Comparison of ENCODE assay signal across 26 cellular contexts in genomic region chr17:20991276-20992037, GRCh38.
"Had no signal": no experiment of that assay in that cellular context is flagged by ENCODE, and none has a peak within 500 bp of the region (broad histone marks: within the 10 kb centered on the region; RNA-seq: fewer than 3 reads in every experiment).

No MANE protein-coding gene starts in this region.

- H3K9me3 Mint-ChIP-seq: activated CD4-positive, alpha-beta T cell treated with anti-CD3 and anti-CD28 coated beads, Interleukin-2, amount 10 ng/mL, durations not matched to agents 24 days and 14 days; activated CD8-positive, alpha-beta T cell treated with anti-CD3 and anti-CD28 coated beads for 36 hours; activated naive CD4-positive, alpha-beta T cell treated with anti-CD3 and anti-CD28 coated beads, Interleukin-2, amount 50 U/mL, for 72 hours; stimulated activated memory B cell treated with anti-CD40 and anti-IgM and Interleukin-4, amounts not matched to agents 10 μg/mL and 1 μg/mL and 100 μg/mL, for 72 hours had no signal

- H3K36me3 ChIP-seq: ascending aorta, brain microvascular endothelial cell, neutrophil, pancreas, right atrium auricular region, thoracic aorta, upper lobe of left lung had no signal

- H3K36me3 Mint-ChIP-seq: activated CD8-positive, alpha-beta memory T cell treated with anti-CD3 and anti-CD28 coated beads, Interleukin-2, amount 10 ng/mL, durations not matched to agents 7 days and 5 days; activated naive CD4-positive, alpha-beta T cell treated with anti-CD3 and anti-CD28 coated beads, Interleukin-2, amount 50 U/mL, for 72 hours; stimulated activated memory B cell treated with anti-CD40 and anti-IgM and Interleukin-4, amounts not matched to agents 10 μg/mL and 1 μg/mL and 100 μg/mL, for 72 hours had no signal

- H3K27me3 ChIP-seq: ascending aorta, brain microvascular endothelial cell, neutrophil, pancreas, right atrium auricular region, upper lobe of left lung had no signal

- H3K27ac ChIP-seq: ascending aorta, brain microvascular endothelial cell, neutrophil, pancreas, psoas muscle, thoracic aorta, upper lobe of left lung had no signal

- H3K27ac Mint-ChIP-seq: activated CD4-positive, alpha-beta T cell treated with anti-CD3 and anti-CD28 coated beads, Interleukin-2, amount 10 ng/mL, durations not matched to agents 24 days and 14 days; activated CD8-positive, alpha-beta memory T cell treated with anti-CD3 and anti-CD28 coated beads, Interleukin-2, amount 10 ng/mL, durations not matched to agents 7 days and 5 days; activated CD8-positive, alpha-beta T cell treated with anti-CD3 and anti-CD28 coated beads for 36 hours; stimulated activated memory B cell treated with anti-CD40 and anti-IgM and Interleukin-4, amounts not matched to agents 10 μg/mL and 1 μg/mL and 100 μg/mL, for 72 hours had no signal

- H3K4me1 Mint-ChIP-seq: activated CD8-positive, alpha-beta memory T cell treated with anti-CD3 and anti-CD28 coated beads, Interleukin-2, amount 10 ng/mL, durations not matched to agents 7 days and 5 days; stimulated activated memory B cell treated with anti-CD40 and anti-IgM and Interleukin-4, amounts not matched to agents 10 μg/mL and 1 μg/mL and 100 μg/mL, for 72 hours had no signal

- H3K4me3 ChIP-seq: ascending aorta, mucosa of descending colon, pancreas, psoas muscle, right atrium auricular region, skin epidermis, thoracic aorta, upper lobe of left lung had no signal

- DNase-seq: activated CD4-positive, alpha-beta T cell treated with anti-CD3 and anti-CD28 coated beads, Interleukin-2, amount 10 ng/mL, durations not matched to agents 24 days and 14 days; activated CD4-positive, CD25-positive, alpha-beta regulatory T cell; activated CD8-positive, alpha-beta memory T cell treated with anti-CD3 and anti-CD28 coated beads, Interleukin-2, amount 10 ng/mL, durations not matched to agents 7 days and 5 days; activated CD8-positive, alpha-beta T cell treated with anti-CD3 and anti-CD28 coated beads for 36 hours; activated T-cell treated with anti-CD3 and anti-CD28 coated beads for 4 hours; brain microvascular endothelial cell; central memory CD4-positive, alpha-beta T cell; dermis blood vessel endothelial cell; effector CD8-positive, alpha-beta T cell; foreskin melanocyte; hippocampal formation; mesenchymal stem cell; stimulated activated CD4-positive, alpha-beta T cell treated with anti-CD3 and anti-CD28 coated beads, Interleukin-2, amount 100 ng/mL, for 24 hours; T-helper 9 cell; upper lobe of left lung had no signal

- H3K9me3 ChIP-seq: ascending aorta, mucosa of descending colon, neutrophil, pancreas, psoas muscle, right atrium auricular region, thoracic aorta, upper lobe of left lung had no signal

- H3K4me1 ChIP-seq: ascending aorta, pancreas, psoas muscle had no signal

- ATAC-seq: activated CD8-positive, alpha-beta memory T cell treated with anti-CD3 and anti-CD28 coated beads, Interleukin-2, amount 10 ng/mL, durations not matched to agents 7 days and 5 days; activated CD8-positive, alpha-beta T cell treated with anti-CD3 and anti-CD28 coated beads for 36 hours; activated naive CD4-positive, alpha-beta T cell treated with anti-CD3 and anti-CD28 coated beads, Interleukin-2, amount 50 U/mL, for 72 hours; esophagus mucosa; mucosa of descending colon; pancreas; psoas muscle; stimulated activated memory B cell treated with anti-CD40 and anti-IgM and Interleukin-4, amounts not matched to agents 10 μg/mL and 1 μg/mL and 100 μg/mL, for 72 hours had no signal

- H3K4me3 Mint-ChIP-seq: activated CD4-positive, alpha-beta T cell treated with anti-CD3 and anti-CD28 coated beads, Interleukin-2, amount 10 ng/mL, durations not matched to agents 24 days and 14 days; activated CD8-positive, alpha-beta memory T cell treated with anti-CD3 and anti-CD28 coated beads, Interleukin-2, amount 10 ng/mL, durations not matched to agents 7 days and 5 days; activated CD8-positive, alpha-beta T cell treated with anti-CD3 and anti-CD28 coated beads for 36 hours; stimulated activated memory B cell treated with anti-CD40 and anti-IgM and Interleukin-4, amounts not matched to agents 10 μg/mL and 1 μg/mL and 100 μg/mL, for 72 hours had no signal

- H3K27me3 Mint-ChIP-seq: activated CD4-positive, alpha-beta T cell treated with anti-CD3 and anti-CD28 coated beads, Interleukin-2, amount 10 ng/mL, durations not matched to agents 24 days and 14 days; activated CD8-positive, alpha-beta memory T cell treated with anti-CD3 and anti-CD28 coated beads, Interleukin-2, amount 10 ng/mL, durations not matched to agents 7 days and 5 days; activated CD8-positive, alpha-beta T cell treated with anti-CD3 and anti-CD28 coated beads for 36 hours; stimulated activated memory B cell treated with anti-CD40 and anti-IgM and Interleukin-4, amounts not matched to agents 10 μg/mL and 1 μg/mL and 100 μg/mL, for 72 hours had no signal
